Comparison of ENCODE assay signal across 8 cellular contexts in the genomic region with DNA sequence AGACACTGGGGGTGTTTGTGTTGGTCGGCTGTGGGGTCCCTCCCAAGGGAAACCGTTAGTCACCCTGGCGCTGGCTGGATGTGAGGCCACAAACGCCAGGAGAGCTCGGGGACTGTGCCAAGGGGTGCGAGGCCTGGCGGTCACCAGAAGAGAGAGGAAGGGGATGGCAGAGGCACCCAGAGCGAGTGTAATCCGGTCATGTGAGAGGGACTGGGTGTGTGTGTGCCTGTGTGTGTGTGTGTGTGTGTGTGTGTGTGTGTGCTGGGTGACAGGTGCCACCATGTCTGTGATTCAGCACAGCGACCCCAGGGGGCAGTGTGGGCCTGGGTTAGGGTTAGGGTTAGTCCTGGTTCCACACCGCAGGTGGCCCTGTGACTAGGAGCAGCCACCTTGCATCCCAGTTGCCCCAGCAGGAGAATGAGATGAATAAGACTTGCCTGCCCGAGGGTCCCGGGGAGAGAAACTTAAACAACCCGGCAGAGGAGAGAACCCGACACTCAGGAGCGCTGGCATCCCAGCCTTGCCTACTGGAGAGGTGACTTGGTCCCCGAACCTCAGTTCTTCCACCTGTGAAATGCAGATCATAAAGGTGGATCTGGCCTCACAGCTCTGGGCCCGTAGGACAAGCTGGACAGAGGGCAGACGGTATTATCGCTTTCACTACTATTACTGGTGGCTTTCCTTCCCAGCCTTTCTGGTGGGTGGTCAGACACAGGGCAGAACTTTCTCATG. TPM values are rescaled to one million over a fixed set of nuclear protein-coding genes. Genes with fewer than 3 reads are reported as not detected.
DNase-seq lines count a peak whose midpoint lies in the region; ATAC-seq and TF ChIP-seq lines count a peak whose summit lies in the region.

No MANE protein-coding gene starts in this region.

- no peak overlapping the region for H3K4me3 ChIP-seq in CD4-positive, alpha-beta memory T cell (ENCODE audit: low read length in 2 of 2)
- H3K4me3 ChIP-seq in Peyer's patch (no peak overlapping the region), gastroesophageal sphincter (no peak overlapping the region), psoas muscle (no peak overlapping the region)

- peaks cover 8 to 17% of the 10 kb centered on the region in 2 donors for H3K27me3 Mint-ChIP-seq in CD4-positive, alpha-beta memory T cell
- H3K27me3 Mint-ChIP-seq in activated T-helper 17 cell treated with anti-CD3 and anti-CD28 coated beads, Interleukin-2, amount 50 U/mL, for 72 hours: peaks cover 18% of the 10 kb centered on the region

- DNase-seq in CD4-positive, alpha-beta memory T cell: peak; percentile 36 to 63 (median 45)
- DNase-seq in HUDEP-2 (lab: John Stamatoyannopoulos, UW; ENCODE audit: unreplicated experiment in 76 of 76) (peak in 74 of 76 experiments; percentile 26 to 89 (median 77)), Peyer's patch (peak; percentile 44 to 74 (median 67)), psoas muscle (peak; percentile 68 to 83)

- WGBS in gastroesophageal sphincter (ENCODE audit: low coverage in 1 of 2), 2 donors: 39 to 60% methylated on average over 1 to 9 of the region's 20 CpGs
- 50 to 53% (median 52%) methylated on average over 20 of the region's 20 CpGs for WGBS in psoas muscle, 3 donors

- no peaks in the 10 kb centered on the region for H3K36me3 ChIP-seq in CD4-positive, alpha-beta memory T cell (ENCODE audit: insufficient read depth, low read length)
- H3K36me3 ChIP-seq in Peyer's patch: no peaks in the 10 kb centered on the region
- no peaks in the 10 kb centered on the region for H3K36me3 ChIP-seq in gastroesophageal sphincter
- H3K36me3 ChIP-seq in psoas muscle (ENCODE audit: insufficient read depth in 1 of 2, low read depth in 1 of 2): no peaks in the 10 kb centered on the region

- H3K27ac Mint-ChIP-seq in CD4-positive, alpha-beta memory T cell: peak overlapping the region in 2 of 7 donors; percentile 61 to 82
- H3K27ac Mint-ChIP-seq in activated T-helper 17 cell treated with anti-CD3 and anti-CD28 coated beads, Interleukin-2, amount 50 U/mL, for 72 hours: no peak overlapping the region

- no peak overlapping the region for H3K27ac ChIP-seq in CD4-positive, alpha-beta memory T cell (ENCODE audit: low read depth, low read length)
- H3K27ac ChIP-seq in Peyer's patch: peak overlapping the region in 1 of 4 donors; percentile 46
- peak overlapping the region in 1 of 4 donors; percentile 64 for H3K27ac ChIP-seq in gastroesophageal sphincter
- no peak overlapping the region for H3K27ac ChIP-seq in psoas muscle

- no peaks in the 10 kb centered on the region for H3K9me3 Mint-ChIP-seq in CD4-positive, alpha-beta memory T cell
- no peaks in the 10 kb centered on the region for H3K9me3 Mint-ChIP-seq in activated T-helper 17 cell treated with anti-CD3 and anti-CD28 coated beads, Interleukin-2, amount 50 U/mL, for 72 hours

- intact Hi-C loops in CD4-positive, alpha-beta memory T cell (cut with micrococcal nuclease): no loop called here
- intact Hi-C loops in psoas muscle (cut with DNase I): loop anchor here (5.0 to 10.0 kb wide), 3 partner anchors 192 to 209 kb away; no protein-coding TSS in a partner anchor

- H3K4me1 ChIP-seq in CD4-positive, alpha-beta memory T cell (ENCODE audit: insufficient read depth, low read length): peaks cover 9% of the 10 kb centered on the region
- H3K4me1 ChIP-seq in Peyer's patch (peaks cover 0 to 27% (median 5%) of the 10 kb centered on the region in 4 donors), gastroesophageal sphincter (peaks cover 0 to 52% (median 24%) of the 10 kb centered on the region in 3 donors), psoas muscle (peaks cover 8% of the 10 kb centered on the region)

- no peaks in the 10 kb centered on the region for H3K36me3 Mint-ChIP-seq in CD4-positive, alpha-beta memory T cell
- H3K36me3 Mint-ChIP-seq in activated T-helper 17 cell treated with anti-CD3 and anti-CD28 coated beads, Interleukin-2, amount 50 U/mL, for 72 hours (ENCODE audit: low read depth): no peaks in the 10 kb centered on the region

- H3K4me3 Mint-ChIP-seq in CD4-positive, alpha-beta memory T cell: no peak overlapping the region
- no peak overlapping the region for H3K4me3 Mint-ChIP-seq in activated T-helper 17 cell treated with anti-CD3 and anti-CD28 coated beads, Interleukin-2, amount 50 U/mL, for 72 hours

- H3K4me1 Mint-ChIP-seq in CD4-positive, alpha-beta memory T cell: peaks cover 0 to 9% (median 5%) of the 10 kb centered on the region in 4 donors
- no peaks in the 10 kb centered on the region for H3K4me1 Mint-ChIP-seq in activated T-helper 17 cell treated with anti-CD3 and anti-CD28 coated beads, Interleukin-2, amount 50 U/mL, for 72 hours

- CTCF ChIA-PET in CD4-positive, alpha-beta memory T cell (lab: Charles Lee; ENCODE audit: partially characterized antibody): interaction anchor here (1.1 kb wide), 1 partner anchor 248 kb away, joined by 3 read pairs; no protein-coding TSS in a partner anchor

- POLR2A ChIA-PET in CD4-positive, alpha-beta memory T cell (lab: Charles Lee; ENCODE audit: partially characterized antibody): no interaction called here

- H3K27me3 ChIP-seq in CD4-positive, alpha-beta memory T cell (ENCODE audit: insufficient read depth, low read length): no peaks in the 10 kb centered on the region
- H3K27me3 ChIP-seq in Peyer's patch: no peaks in the 10 kb centered on the region
- H3K27me3 ChIP-seq in gastroesophageal sphincter: peaks cover 17% of the 10 kb centered on the region
- peaks cover 0 to 67% (median 8%) of the 10 kb centered on the region in 3 donors for H3K27me3 ChIP-seq in psoas muscle (ENCODE audit: insufficient read depth in 3 of 3, low read length in 2 of 3)

- H3K9me3 ChIP-seq in CD4-positive, alpha-beta memory T cell (ENCODE audit: control insufficient read depth in 1 of 2, low read length in 2 of 2): no peaks in the 10 kb centered on the region
- H3K9me3 ChIP-seq in Peyer's patch (no peaks in the 10 kb centered on the region), gastroesophageal sphincter (no peaks in the 10 kb centered on the region), psoas muscle (no peaks in the 10 kb centered on the region)

- TF ChIP-seq CTCF in Peyer's patch (IDR thresholded peaks at IDR 0.05): peak in 4 of 6 experiments; percentile 35 to 57 (median 51)
- peak in 3 of 4 experiments; percentile 53 to 63 (median 60) for TF ChIP-seq CTCF in gastroesophageal sphincter (IDR thresholded peaks at IDR 0.05)
- TF ChIP-seq CTCF in psoas muscle (IDR thresholded peaks at IDR 0.05): peak; percentile 27

- ATAC-seq in activated T-helper 17 cell treated with anti-CD3 and anti-CD28 coated beads, Interleukin-2, amount 50 U/mL, for 72 hours (replicated peaks): peak; percentile 63
- peak; percentile 49 for ATAC-seq in gastroesophageal sphincter
- ATAC-seq in psoas muscle: peak; percentile 38 to 62 (median 46)
- ATAC-seq in HG03095 (IDR thresholded peaks at IDR 0.05; ENCODE audit: unreplicated experiment): no peak
- no peak for ATAC-seq in HG02678 (IDR thresholded peaks at IDR 0.05; ENCODE audit: unreplicated experiment)

- TF ChIP-seq POLR2A in Peyer's patch (IDR thresholded peaks at IDR 0.05) (no peak), gastroesophageal sphincter (IDR thresholded peaks at IDR 0.05) (no peak)

- TF ChIP-seq EP300 in gastroesophageal sphincter (IDR thresholded peaks at IDR 0.05): no peak

RNA-seq across cellular contexts. Expression of a gene that starts 1.4 kb away (rescaled TPM):
- total RNA-seq in CD4-positive, alpha-beta memory T cell: under 1 TPM; 0.09 to 0.17 TPM
- under 1 TPM in 1 of 2 donors, not detected in 1; 0.07 TPM for polyA plus RNA-seq in CD4-positive, alpha-beta memory T cell
- total RNA-seq in Peyer's patch (10 to 100 TPM in 1 of 4 donors, 1 to 10 TPM in 2, under 1 TPM in 1; 0.40 to 14.0 (median 1.8) TPM), gastroesophageal sphincter (1 to 10 TPM; 2.0 to 5.8 (median 3.1) TPM), psoas muscle (1 to 10 TPM in 2 of 4 donors, under 1 TPM in 2; 0.34 to 5.4 (median 2.4) TPM)
- total RNA-seq in activated T-helper 17 cell treated with anti-CD3 and anti-CD28 coated beads, Interleukin-2, amount 50 U/mL, for 72 hours: not detected
- under 1 TPM; 0.21 to 0.75 (median 0.29) TPM for polyA plus RNA-seq in psoas muscle

RNA-seq across cellular contexts. Expression of a gene that starts 8.3 kb away (rescaled TPM):
- not detected for total RNA-seq in CD4-positive, alpha-beta memory T cell
- not detected for polyA plus RNA-seq in CD4-positive, alpha-beta memory T cell
- not detected for total RNA-seq in Peyer's patch
- not detected for total RNA-seq in activated T-helper 17 cell treated with anti-CD3 and anti-CD28 coated beads, Interleukin-2, amount 50 U/mL, for 72 hours
- not detected for total RNA-seq in gastroesophageal sphincter
- total RNA-seq in psoas muscle: 1 to 10 TPM in 1 of 4 donors, under 1 TPM in 1, not detected in 2; 0.44 to 4.5 TPM
- under 1 TPM in 2 of 3 donors, not detected in 1; 0.05 to 0.60 TPM for polyA plus RNA-seq in psoas muscle

RNA-seq across cellular contexts. Expression of a gene that starts 54.2 kb away (rescaled TPM):
- 1 to 10 TPM; 1.6 to 2.5 TPM for total RNA-seq in CD4-positive, alpha-beta memory T cell
- 1 to 10 TPM in 1 of 2 donors, under 1 TPM in 1; 0.41 to 1.1 TPM for polyA plus RNA-seq in CD4-positive, alpha-beta memory T cell
- total RNA-seq in Peyer's patch (10 to 100 TPM in 1 of 4 donors, 1 to 10 TPM in 2, under 1 TPM in 1; 0.95 to 10.7 (median 2.2) TPM), gastroesophageal sphincter (10 to 100 TPM in 1 of 4 donors, 1 to 10 TPM in 3; 1.7 to 11.8 (median 5.2) TPM), psoas muscle (1 to 10 TPM; 1.2 to 2.7 (median 1.7) TPM)
- 1 to 10 TPM; 1.2 to 1.4 TPM for total RNA-seq in activated T-helper 17 cell treated with anti-CD3 and anti-CD28 coated beads, Interleukin-2, amount 50 U/mL, for 72 hours
- polyA plus RNA-seq in psoas muscle: 1 to 10 TPM; 1.3 to 2.2 (median 1.8) TPM

Comparison
In these comparisons a context has a peak if more than half of its experiments do, and no peak if none do; other contexts are left out.
1. ATAC-seq: peak in activated T-helper 17 cell treated with anti-CD3 and anti-CD28 coated beads, Interleukin-2, amount 50 U/mL, for 72 hours (single experiment), gastroesophageal sphincter (single experiment) and psoas muscle (4 of 4); none in HG03095 (single experiment) and HG02678 (single experiment).
2. Peak in every context shown above with its lines, with median percentiles within 50 percentile points of each other: DNase-seq and CTCF ChIP-seq.